ENCODE assay signal across 1 cellular context in the genomic region with DNA sequence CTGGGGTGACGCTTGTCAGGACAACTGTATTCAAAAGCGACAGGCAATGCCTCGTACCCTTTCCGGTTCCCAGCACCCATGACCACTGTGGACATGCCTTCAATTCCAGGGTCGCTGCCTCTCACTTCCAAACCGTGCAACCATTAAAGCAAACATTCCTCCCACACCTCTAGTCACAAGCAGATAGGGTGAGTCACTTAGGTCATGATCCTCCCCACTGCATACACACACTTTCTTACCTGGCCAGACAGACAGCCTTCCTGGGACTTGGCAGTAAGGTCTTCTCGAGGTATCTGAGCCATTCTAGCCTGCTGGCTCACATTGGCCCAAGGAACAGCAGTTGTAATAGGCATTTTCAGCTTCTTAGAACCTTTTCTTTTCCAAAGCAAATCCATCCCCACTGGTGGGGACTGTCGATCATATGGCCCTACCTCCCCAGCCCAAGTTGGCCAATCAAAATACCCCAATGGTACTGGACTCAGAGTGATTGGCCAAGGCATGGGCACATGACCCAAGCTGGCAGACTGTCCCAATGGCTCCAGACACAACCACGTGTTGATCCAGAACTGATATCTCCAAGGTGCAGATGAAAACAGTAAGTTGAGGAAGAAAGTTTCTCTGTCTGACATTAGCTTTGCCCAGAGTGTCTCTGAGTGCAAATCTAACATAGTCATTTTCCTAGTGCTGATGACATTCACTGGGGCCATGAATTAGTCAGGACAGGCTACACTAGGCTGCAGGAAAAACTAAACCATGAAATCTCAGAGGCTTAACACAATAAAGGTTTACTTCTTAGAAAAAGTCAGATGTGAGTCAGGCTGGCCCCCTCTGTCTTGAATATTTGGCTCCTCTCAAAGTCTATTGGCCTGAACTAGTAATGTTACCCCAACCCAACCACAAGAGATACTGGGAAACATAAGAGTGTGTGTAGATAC.
TF ChIP-seq lines count a peak whose summit lies in the region.

No MANE protein-coding gene starts in this region.

TF ChIP-seq in H1, 55 proteins besides CTCF, POLR2A, EP300 and RAD21:
- TF ChIP-seq CBX5 (IDR thresholded peaks at IDR 0.05; ENCODE audit: low read depth, low read length) (no peak), YY1 (IDR thresholded peaks at IDR 0.05; ENCODE audit: low read depth, low read length) (no peak), KDM4A (IDR thresholded peaks at IDR 0.05; ENCODE audit: low read depth, low read length, severe bottlenecking) (no peak), RBBP5 (IDR thresholded peaks at IDR 0.05; ENCODE audit: borderline replicate concordance, low read depth, low read length) (no peak), MAFK (IDR thresholded peaks at IDR 0.05; ENCODE audit: low read depth, low read length) (no peak), NANOG (IDR thresholded peaks at IDR 0.05; ENCODE audit: insufficient read depth, low read depth, low read length, poor library complexity, severe bottlenecking) (no peak), SIX5 (IDR thresholded peaks at IDR 0.05; ENCODE audit: low read depth, low read length) (no peak), TAF1 (IDR thresholded peaks at IDR 0.05; ENCODE audit: low read depth, low read length) (no peak), ASH2L (IDR thresholded peaks at IDR 0.05; ENCODE audit: low read length) (no peak), ZNF274 (IDR thresholded peaks at IDR 0.05; ENCODE audit: borderline replicate concordance, extremely low read depth, low read length) (no peak), SIN3A (conservative IDR thresholded peaks at IDR 0.05 in 1 of 2, IDR thresholded peaks at IDR 0.05 in 1 of 2; ENCODE audit: low read depth in 1 of 2, low read length in 2 of 2) (no peak), RNF2 (IDR thresholded peaks at IDR 0.05; ENCODE audit: borderline replicate concordance, low read depth, low read length, missing control alignments, poor library complexity, severe bottlenecking) (no peak), SRF (IDR thresholded peaks at IDR 0.05; ENCODE audit: low read depth, low read length) (no peak), CREB1 (IDR thresholded peaks at IDR 0.05) (no peak)
- TF ChIP-seq, protein P1, sequence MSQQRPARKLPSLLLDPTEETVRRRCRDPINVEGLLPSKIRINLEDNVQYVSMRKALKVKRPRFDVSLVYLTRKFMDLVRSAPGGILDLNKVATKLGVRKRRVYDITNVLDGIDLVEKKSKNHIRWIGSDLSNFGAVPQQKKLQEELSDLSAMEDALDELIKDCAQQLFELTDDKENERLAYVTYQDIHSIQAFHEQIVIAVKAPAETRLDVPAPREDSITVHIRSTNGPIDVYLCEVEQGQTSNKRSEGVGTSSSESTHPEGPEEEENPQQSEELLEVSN (IDR thresholded peaks at IDR 0.05) = no peak
